ENCODE assay signal across 30 cellular contexts in genomic region chr3:55173504-55173903, GRCh38.
"Had no signal": no experiment of that assay in that cellular context is flagged by ENCODE, and none has a peak within 500 bp of the region (broad histone marks: within the 10 kb centered on the region; RNA-seq: fewer than 3 reads in every experiment).

No MANE protein-coding gene starts in this region.

- H3K4me1 Mint-ChIP-seq: endodermal cell; naive thymus-derived CD4-positive, alpha-beta T cell; stimulated activated memory B cell treated with anti-CD40 and anti-IgM and Interleukin-4, amounts not matched to agents 10 μg/mL and 1 μg/mL and 100 μg/mL, for 72 hours had no signal

- H3K79me2 ChIP-seq: hepatocyte had no signal

- DNase-seq: effector CD8-positive, alpha-beta T cell; endodermal cell; foreskin keratinocyte; heart left ventricle; left cardiac atrium; left lung; mesenchymal stem cell; mucosa of descending colon; naive thymus-derived CD4-positive, alpha-beta T cell; posterior cingulate gyrus; psoas muscle; right cardiac atrium; sigmoid colon; spleen; stimulated activated CD4-positive, alpha-beta T cell treated with anti-CD3 and anti-CD28 coated beads, Interleukin-4, amount 100 ng/mL, for 4 hours; stimulated activated naive CD8-positive, alpha-beta T cell treated with anti-CD3 and anti-CD28 coated beads, Interleukin-15, Interleukin-2, amounts not matched to agents 100 U/mL and 50 U/mL, for 24 hours; substantia nigra; testis; tibial artery had no signal

- H3K27me3 ChIP-seq: foreskin keratinocyte, gastroesophageal sphincter, hepatocyte, left lung, neural progenitor cell, sigmoid colon, spleen, testis, tibial artery had no signal

- H3K27ac Mint-ChIP-seq: dendritic cell treated with granulocyte-macrophage colony-stimulating factor and Interleukin-4, amounts not matched to agents 40 ng/mL and 50 ng/mL, for 4 days; endodermal cell; mesothelial cell of epicardium; naive thymus-derived CD4-positive, alpha-beta T cell; nephron; neural progenitor cell; stimulated activated memory B cell treated with anti-CD40 and anti-IgM and Interleukin-4, amounts not matched to agents 10 μg/mL and 1 μg/mL and 100 μg/mL, for 72 hours; type B pancreatic cell had no signal

- H3K27me3 Mint-ChIP-seq: stimulated activated memory B cell treated with anti-CD40 and anti-IgM and Interleukin-4, amounts not matched to agents 10 μg/mL and 1 μg/mL and 100 μg/mL, for 72 hours; type B pancreatic cell had no signal

- H3K4me3 Mint-ChIP-seq: dendritic cell treated with granulocyte-macrophage colony-stimulating factor and Interleukin-4, amounts not matched to agents 40 ng/mL and 50 ng/mL, for 4 days; endodermal cell; mesothelial cell of epicardium; naive thymus-derived CD4-positive, alpha-beta T cell; nephron; neural progenitor cell; stimulated activated memory B cell treated with anti-CD40 and anti-IgM and Interleukin-4, amounts not matched to agents 10 μg/mL and 1 μg/mL and 100 μg/mL, for 72 hours; type B pancreatic cell had no signal

- H3K4me1 ChIP-seq: foreskin keratinocyte, heart left ventricle, left lung, neural progenitor cell, spleen, testis, tibial artery had no signal

- H3K36me3 Mint-ChIP-seq: naive thymus-derived CD4-positive, alpha-beta T cell; neural progenitor cell; stimulated activated memory B cell treated with anti-CD40 and anti-IgM and Interleukin-4, amounts not matched to agents 10 μg/mL and 1 μg/mL and 100 μg/mL, for 72 hours; type B pancreatic cell had no signal

- H3K27ac ChIP-seq: epithelial cell of prostate, foreskin keratinocyte, gastroesophageal sphincter, heart left ventricle, hepatocyte, left lung, neural progenitor cell, psoas muscle, sigmoid colon, skin epidermis, spleen, testis, tibial artery had no signal

- ATAC-seq: esophagus mucosa; foreskin keratinocyte; gastroesophageal sphincter; heart left ventricle; left cardiac atrium; left lung; mucosa of descending colon; naive thymus-derived CD4-positive, alpha-beta T cell; right cardiac atrium; stimulated activated memory B cell treated with anti-CD40 and anti-IgM and Interleukin-4, amounts not matched to agents 10 μg/mL and 1 μg/mL and 100 μg/mL, for 72 hours; stimulated activated naive CD8-positive, alpha-beta T cell treated with anti-CD3 and anti-CD28 coated beads, Interleukin-15, Interleukin-2, amounts not matched to agents 100 U/mL and 50 U/mL, for 24 hours had no signal

- H3K4me2 ChIP-seq: hepatocyte, neural progenitor cell had no signal

- H3K4me3 ChIP-seq: gastroesophageal sphincter, heart left ventricle, hepatocyte, left lung, mucosa of descending colon, neural progenitor cell, psoas muscle, sigmoid colon, skin epidermis, spleen, testis, tibial artery had no signal

- H2AFZ ChIP-seq: hepatocyte, neural progenitor cell had no signal

- H3K9ac ChIP-seq: neural progenitor cell had no signal

- H3K9me3 ChIP-seq: left lung, mucosa of descending colon, psoas muscle, sigmoid colon, testis had no signal

- H3K36me3 ChIP-seq: gastroesophageal sphincter, heart left ventricle, left lung, neural progenitor cell, sigmoid colon, spleen, tibial artery had no signal

- H3K9me3 Mint-ChIP-seq: dendritic cell treated with granulocyte-macrophage colony-stimulating factor and Interleukin-4, amounts not matched to agents 40 ng/mL and 50 ng/mL, for 4 days had no signal
